ENCODE assay signal across 9 cellular contexts in genomic region chr2:172480301-172481218, GRCh38. TPM values are rescaled to one million over a fixed set of nuclear protein-coding genes. Genes with fewer than 3 reads are reported as not detected.
A peak's percentile ranks its signal among the peaks of the same experiment; 100 is the strongest.
DNase-seq lines count a peak whose midpoint lies in the region; ATAC-seq and TF ChIP-seq lines count a peak whose summit lies in the region.
"Had no signal": no experiment of that assay in that cellular context is flagged by ENCODE, and none has a peak within 500 bp of the region (broad histone marks: within the 10 kb centered on the region; RNA-seq: fewer than 3 reads in every experiment).

No MANE protein-coding gene starts in this region.

- ATAC-seq in RWPE2 (ENCODE audit: low read depth) (peak; percentile 22; the same call in 1 of the 3 replicates), GM18858 (IDR thresholded peaks at IDR 0.05; ENCODE audit: unreplicated experiment) (no peak)

- H3K4me2 ChIP-seq in trophoblast cell (ENCODE audit: low read length): peak overlapping the region; percentile 28

- no peak overlapping the region for H2AK5ac ChIP-seq in trophoblast cell (ENCODE audit: low read length)

- no peak for TF ChIP-seq POLR2A in vagina (IDR thresholded peaks at IDR 0.05)

- no peaks in the 10 kb centered on the region for H3K79me1 ChIP-seq in trophoblast cell (ENCODE audit: low read length)

- no peak overlapping the region for H2BK5ac ChIP-seq in trophoblast cell (ENCODE audit: low read depth, low read length, poor library complexity)

- no peak overlapping the region for H4K8ac ChIP-seq in trophoblast cell (ENCODE audit: low read depth, low read length)

- peak; percentile 81 for DNase-seq in EL
- DNase-seq in RWPE2 (ENCODE audit: low spot score): no peak
- DNase-seq in foreskin fibroblast: peak; percentile 53 to 66
- peak; percentile 16 to 54 for DNase-seq in trophoblast cell
- no peak for DNase-seq in vagina (ENCODE audit: extremely low spot score in 2 of 2)
- DNase-seq in NCI-H1105 treated with DMSO at 0.1 percent for 48 hours (lab: John Stamatoyannopoulos, UW): no peak
- no peak for DNase-seq in caudate nucleus (lab: John Stamatoyannopoulos, UW)
- DNase-seq: NCI-H2107 had no signal

- H3K27ac ChIP-seq in RWPE2 (ENCODE audit: poor library complexity, severe bottlenecking) (peak overlapping the region; percentile 29), trophoblast cell (ENCODE audit: low read depth, low read length) (peak overlapping the region; percentile 12), vagina (no peak overlapping the region), caudate nucleus (ENCODE audit: low read depth, low read length) (no peak overlapping the region)

- no CpG with 5 or more reads among the region's 12 CpGs for WGBS in trophoblast cell (ENCODE audit: extremely low coverage, insufficient coverage, insufficient read length)

- H3K9me3 ChIP-seq in RWPE2 (ENCODE audit: severe bottlenecking): no peaks in the 10 kb centered on the region
- H3K9me3 ChIP-seq in trophoblast cell (ENCODE audit: insufficient read depth, low read depth, low read length): no peaks in the 10 kb centered on the region
- no peaks in the 10 kb centered on the region for H3K9me3 ChIP-seq in vagina

- H2AFZ ChIP-seq in trophoblast cell (ENCODE audit: insufficient read depth, low read length, poor library complexity): no peak overlapping the region

- no peak overlapping the region for H3K9ac ChIP-seq in trophoblast cell (ENCODE audit: low read length)

- H3K4me3 ChIP-seq in RWPE2 (ENCODE audit: severe bottlenecking) (no peak overlapping the region), foreskin fibroblast (ENCODE audit: low read depth in 1 of 2, low read length in 2 of 2) (no peak overlapping the region), trophoblast cell (ENCODE audit: low read depth, low read length) (no peak overlapping the region), vagina (no peak overlapping the region)

- H2BK120ac ChIP-seq in trophoblast cell (ENCODE audit: insufficient read depth, low read length, poor library complexity): no peak overlapping the region

- intact Hi-C loops in vagina (cut with DNase I): no loop called here

- H3K36me3 ChIP-seq in RWPE2 (ENCODE audit: low read depth): peaks cover 100% of the 10 kb centered on the region
- H3K36me3 ChIP-seq in trophoblast cell (ENCODE audit: control insufficient read depth in 1 of 2, insufficient read depth in 2 of 2, low read length in 2 of 2): no peaks in the 10 kb centered on the region
- peaks cover 0 to 10% of the 10 kb centered on the region in 2 donors for H3K36me3 ChIP-seq in vagina

- no peak overlapping the region for H2BK12ac ChIP-seq in trophoblast cell (ENCODE audit: low read length)

- H3K14ac ChIP-seq in trophoblast cell (ENCODE audit: low read length): no peak overlapping the region

- H3K4me1 ChIP-seq in RWPE2 (ENCODE audit: insufficient read depth, poor library complexity, severe bottlenecking) (no peaks in the 10 kb centered on the region), trophoblast cell (ENCODE audit: control insufficient read depth in 1 of 2, insufficient read depth in 2 of 2, low read length in 2 of 2) (peaks cover 5 to 12% of the 10 kb centered on the region in 2 experiments), vagina (peaks cover 9% of the 10 kb centered on the region)

- no peak overlapping the region for H3K4ac ChIP-seq in trophoblast cell (ENCODE audit: low read depth, low read length)

- no peak overlapping the region for H4K12ac ChIP-seq in trophoblast cell (ENCODE audit: low read depth, low read length)

- TF ChIP-seq CTCF in RWPE2 (IDR thresholded peaks at IDR 0.05; ENCODE audit: poor library complexity, severe bottlenecking) (no peak), foreskin fibroblast (IDR thresholded peaks at IDR 0.05; ENCODE audit: low read depth, low read length) (no peak), vagina (IDR thresholded peaks at IDR 0.05) (no peak)

- H3K27me3 ChIP-seq in RWPE2 (ENCODE audit: insufficient read depth, poor library complexity, severe bottlenecking) (no peaks in the 10 kb centered on the region), trophoblast cell (ENCODE audit: insufficient read depth, low read length) (no peaks in the 10 kb centered on the region), vagina (no peaks in the 10 kb centered on the region)

- no peak overlapping the region for H3K23ac ChIP-seq in trophoblast cell (ENCODE audit: low read length)

- H4K91ac ChIP-seq in trophoblast cell (ENCODE audit: low read depth, low read length): no peak overlapping the region

- H3K79me2 ChIP-seq in trophoblast cell (ENCODE audit: control insufficient read depth, insufficient read depth, low read length, poor library complexity): no peaks in the 10 kb centered on the region

- no peak overlapping the region for H3K18ac ChIP-seq in trophoblast cell (ENCODE audit: low read length)

RNA-seq across cellular contexts. Expression of gene ITGA6, which starts 53.2 kb away (rescaled TPM):
- 26.5 and 28.2 TPM in 2 replicates for polyA plus RNA-seq in trophoblast cell (2013)
- total RNA-seq in vagina: 82.3 TPM

Comparison
In these comparisons a context has a peak if more than half of its experiments do, and no peak if none do; other contexts are left out.
1. DNase-seq: peak in EL (single experiment), foreskin fibroblast (2 of 2) and trophoblast cell (2 of 2); none in RWPE2 (single experiment), vagina (0 of 2), NCI-H1105 treated with DMSO at 0.1 percent for 48 hours (single experiment) and caudate nucleus (0 of 61).
2. H3K27ac ChIP-seq: peak in RWPE2 (single experiment) and trophoblast cell (single experiment); none in vagina (single experiment) and caudate nucleus (single experiment).